Comparison of ENCODE assay signal across 13 cellular contexts in the genomic region with DNA sequence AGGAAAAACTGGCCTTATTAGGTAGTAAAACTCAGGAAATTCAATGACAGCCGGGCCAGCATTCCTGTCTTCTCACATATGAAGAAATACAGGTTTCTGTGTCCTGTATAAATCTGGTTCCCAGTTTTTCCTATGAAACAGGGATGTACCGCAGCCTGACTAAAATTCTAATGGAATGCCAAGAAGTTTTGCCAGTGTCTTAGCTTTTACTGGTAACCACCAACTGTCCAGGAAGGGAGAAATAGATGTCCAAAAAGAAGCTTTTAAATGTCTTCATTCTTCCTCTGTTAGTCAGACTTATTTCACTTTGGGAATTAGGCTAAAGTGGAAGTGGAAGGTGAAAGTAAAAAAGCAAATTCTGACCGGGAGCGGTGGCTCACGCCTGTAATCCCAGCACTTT.
DNase-seq lines count a peak whose midpoint lies in the region; ATAC-seq lines count a peak whose summit lies in the region.
"Had no signal": no experiment of that assay in that cellular context is flagged by ENCODE, and none has a peak within 500 bp of the region (broad histone marks: within the 10 kb centered on the region; RNA-seq: fewer than 3 reads in every experiment).

No MANE protein-coding gene starts in this region.

- H3K36me3 Mint-ChIP-seq in stimulated activated effector memory CD8-positive, alpha-beta T cell treated with anti-CD3 and anti-CD28 coated beads, Interleukin-12 subunit alpha, Interleukin-12 subunit beta, amount 100 ng/mL, for 72 hours, result peaks cover 4% of the 10 kb centered on the region

- peak overlapping the region; percentile 83 for H3K27ac Mint-ChIP-seq in stimulated activated effector memory CD8-positive, alpha-beta T cell treated with anti-CD3 and anti-CD28 coated beads, Interleukin-12 subunit alpha, Interleukin-12 subunit beta, amount 100 ng/mL, for 72 hours

- peaks cover 40% of the 10 kb centered on the region for H3K4me1 Mint-ChIP-seq in stimulated activated effector memory CD8-positive, alpha-beta T cell treated with anti-CD3 and anti-CD28 coated beads, Interleukin-12 subunit alpha, Interleukin-12 subunit beta, amount 100 ng/mL, for 72 hours

- ATAC-seq in stimulated activated effector memory CD8-positive, alpha-beta T cell treated with anti-CD3 and anti-CD28 coated beads, Interleukin-12 subunit alpha, Interleukin-12 subunit beta, amount 100 ng/mL, for 72 hours, result no peak
- ATAC-seq: K562, Right ventricle myocardium inferior, SK-N-SH treated with all-trans-retinoic acid at 6 μM for 48 hours had no signal

- H3K9me3 Mint-ChIP-seq in stimulated activated effector memory CD8-positive, alpha-beta T cell treated with anti-CD3 and anti-CD28 coated beads, Interleukin-12 subunit alpha, Interleukin-12 subunit beta, amount 100 ng/mL, for 72 hours, result peaks cover 3% of the 10 kb centered on the region

- H3K4me3 Mint-ChIP-seq in stimulated activated effector memory CD8-positive, alpha-beta T cell treated with anti-CD3 and anti-CD28 coated beads, Interleukin-12 subunit alpha, Interleukin-12 subunit beta, amount 100 ng/mL, for 72 hours, result no peak overlapping the region

- DNase-seq in GM03348 (ENCODE audit: low spot score) (peak; percentile 21), LHCN-M2 (ENCODE audit: low read depth) (peak; percentile 17), fibroblast of gingiva (ENCODE audit: low read depth) (peak; percentile 14), NCI-H226 (no peak), NCI-H2107 (lab: John Stamatoyannopoulos, UW) (no peak), NCI-H748 (lab: John Stamatoyannopoulos, UW; ENCODE audit: unreplicated experiment) (no peak)
- no peak for DNase-seq in stimulated activated effector memory CD8-positive, alpha-beta T cell treated with anti-CD3 and anti-CD28 coated beads, Interleukin-12 subunit alpha, Interleukin-12 subunit beta, amount 100 ng/mL, for 72 hours (ENCODE audit: low spot score in 2 of 2)
- DNase-seq: NCI-H1092, NCI-H446 treated with DMSO at 0.1 percent for 48 hours, NCI-H774 had no signal

Comparison
In these comparisons a context has a peak if more than half of its experiments do, and no peak if none do; other contexts are left out.
1. DNase-seq: peak in GM03348 (single experiment), LHCN-M2 (single experiment) and fibroblast of gingiva (single experiment); none in stimulated activated effector memory CD8-positive, alpha-beta T cell treated with anti-CD3 and anti-CD28 coated beads, Interleukin-12 subunit alpha, Interleukin-12 subunit beta, amount 100 ng/mL, for 72 hours (0 of 2), NCI-H226 (single experiment), NCI-H2107 (single experiment) and NCI-H748 (single experiment).